In the genomic region with DNA sequence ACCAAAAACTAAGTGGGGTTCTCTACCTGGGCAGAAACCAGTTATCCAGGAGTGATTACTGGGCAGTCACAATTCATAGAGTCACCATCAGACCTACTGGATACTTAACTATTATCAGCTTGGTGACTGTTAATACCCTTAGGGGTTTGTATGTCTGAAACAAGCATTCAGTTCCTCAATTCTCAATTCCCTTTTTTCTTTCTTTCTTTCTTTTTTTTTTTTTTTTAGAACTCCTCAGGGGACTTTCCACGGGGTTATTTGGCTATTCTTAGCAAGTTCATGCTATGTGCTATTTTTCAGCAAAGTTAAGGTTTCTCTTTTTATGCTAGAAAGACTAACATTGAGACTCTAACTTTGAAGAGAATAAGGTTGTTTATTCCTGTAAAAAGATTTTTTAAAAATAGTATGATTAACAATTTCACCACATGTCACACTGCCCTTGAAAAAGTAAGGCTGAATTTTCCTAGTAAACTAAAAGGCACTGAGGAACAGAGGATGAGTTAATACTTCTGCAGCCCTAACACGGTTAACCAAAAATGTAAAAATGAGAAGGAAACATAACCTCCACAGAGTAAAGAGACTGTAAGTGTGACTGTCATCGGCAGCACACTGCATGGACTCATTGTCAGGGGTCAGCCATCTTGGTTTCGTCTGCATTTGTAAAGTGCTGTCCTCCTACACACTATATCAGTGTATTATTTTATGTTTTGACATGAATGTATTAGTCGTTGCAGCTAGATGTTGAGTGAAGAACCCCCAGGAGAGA, we compare ENCODE assay signal across 8 cellular contexts.
A peak's percentile ranks its signal among the peaks of the same experiment; 100 is the strongest.
DNase-seq lines count a peak whose midpoint lies in the region; ATAC-seq and TF ChIP-seq lines count a peak whose summit lies in the region.
"Had no signal": no experiment of that assay in that cellular context is flagged by ENCODE, and none has a peak within 500 bp of the region (broad histone marks: within the 10 kb centered on the region; RNA-seq: fewer than 3 reads in every experiment).

No MANE protein-coding gene starts in this region.

- no peak for TF ChIP-seq POLR2A in spleen (IDR thresholded peaks at IDR 0.05)

- no peaks in the 10 kb centered on the region for H3K9me3 ChIP-seq in spleen

- 33 to 50% (median 43%) methylated on average over 5 of the region's 5 CpGs for WGBS in spleen, 5 donors

- intact Hi-C loops in spleen (cut with DNase I; ENCODE audit: low total_unique reads) = no loop called here

- DNase-seq in spleen (no peak), amygdala (lab: John Stamatoyannopoulos, UW) (no peak), NCI-H510A treated with DMSO at 0.1 percent for 48 hours (lab: John Stamatoyannopoulos, UW) (no peak)
- DNase-seq in stimulated activated CD4-positive, alpha-beta T cell treated with anti-CD3 and anti-CD28 coated beads, Interleukin-15, amount 100 ng/mL, for 24 hours = no peak
- DNase-seq: activated CD4-positive, alpha-beta T cell treated with anti-CD3 and anti-CD28 coated beads, Interleukin-2, amount 50 U/mL, for 48 hours had no signal

- TF ChIP-seq CTCF in spleen (IDR thresholded peaks at IDR 0.05 in 8 of 11, conservative IDR thresholded peaks at IDR 0.05 in 3 of 11) = no peak

- H3K27ac ChIP-seq in spleen = peak overlapping the region; percentile 64 to 87 (median 78)

- H3K36me3 ChIP-seq in spleen = no peaks in the 10 kb centered on the region

- peaks cover 0 to 53% (median 16%) of the 10 kb centered on the region in 6 donors for H3K4me1 ChIP-seq in spleen

- H3K27me3 ChIP-seq in spleen (replicated peaks in 1 of 7) = no peaks in the 10 kb centered on the region

- peak overlapping the region in 1 of 8 donors; percentile 36 for H3K4me3 ChIP-seq in spleen

- peak; percentile 74 for ATAC-seq in GM19035 (IDR thresholded peaks at IDR 0.05; ENCODE audit: unreplicated experiment)
- ATAC-seq in HG02678 (IDR thresholded peaks at IDR 0.05; ENCODE audit: unreplicated experiment) = peak; percentile 77
- ATAC-seq in HG03565 (IDR thresholded peaks at IDR 0.05; ENCODE audit: unreplicated experiment) = peak; percentile 69
